ENCODE assay signal across 10 cellular contexts in the genomic region with DNA sequence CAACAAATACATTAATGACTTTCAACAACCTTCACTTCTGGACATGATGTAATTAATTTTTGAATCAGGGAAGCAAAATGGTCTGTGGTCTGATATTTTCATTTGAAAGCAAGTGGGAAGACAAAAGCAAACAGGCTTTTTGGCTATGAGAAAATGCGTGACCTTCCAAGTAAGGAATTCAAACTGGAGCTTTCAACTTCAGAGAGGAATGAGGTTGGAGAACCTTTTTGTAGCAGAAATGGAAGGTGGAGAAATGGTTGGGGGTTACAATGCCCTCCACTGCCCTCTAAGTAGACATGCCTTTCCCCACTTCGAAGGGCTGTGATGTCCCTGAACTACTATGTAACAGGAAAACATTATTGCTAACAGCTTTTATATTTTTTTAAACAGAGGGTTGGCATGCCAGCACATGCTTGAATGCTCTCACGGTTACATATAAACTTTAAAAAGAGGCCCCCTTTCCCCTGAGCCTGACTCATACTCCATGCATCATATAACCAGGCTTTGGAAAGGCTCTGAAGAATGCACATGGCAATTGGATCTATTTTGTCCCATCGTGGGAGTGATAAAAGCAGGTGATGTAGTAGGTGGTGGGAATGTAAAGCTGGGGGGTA.
DNase-seq lines count a peak whose midpoint lies in the region; ATAC-seq and TF ChIP-seq lines count a peak whose summit lies in the region.
"Had no signal": no experiment of that assay in that cellular context is flagged by ENCODE, and none has a peak within 500 bp of the region (broad histone marks: within the 10 kb centered on the region; RNA-seq: fewer than 3 reads in every experiment).

No MANE protein-coding gene starts in this region.

- no peak overlapping the region for H3K4me3 ChIP-seq in BJ (ENCODE audit: low read depth, low read length)
- H3K4me3 ChIP-seq: gastroesophageal sphincter had no signal

- TF ChIP-seq CTCF in BJ (IDR thresholded peaks at IDR 0.05; ENCODE audit: insufficient read depth, low read depth, low read length) (no peak), osteocyte (IDR thresholded peaks at IDR 0.05) (no peak)

- no peaks in the 10 kb centered on the region for H3K27me3 Mint-ChIP-seq in osteocyte (ENCODE audit: unreplicated experiment)

- POLR2A ChIA-PET in BJ (lab: Charles Lee) = interaction anchor here (0.6 to 1.8 kb wide), 10 partner anchors 9 to 501 kb away, joined by 3 to 15 read pairs (median 4); a partner anchor contains a TSS

- ATAC-seq in esophagus mucosa = peak; percentile 28
- ATAC-seq in GM21528 (IDR thresholded peaks at IDR 0.05; ENCODE audit: low FRiP score, unreplicated experiment) = no peak
- ATAC-seq: gastroesophageal sphincter had no signal

- H3K9me3 Mint-ChIP-seq in osteocyte (ENCODE audit: unreplicated experiment) = no peaks in the 10 kb centered on the region

- no peaks in the 10 kb centered on the region for H3K36me3 ChIP-seq in BJ (ENCODE audit: control insufficient read depth, insufficient read depth, low read length)
- H3K36me3 ChIP-seq: gastroesophageal sphincter had no signal

- no peaks in the 10 kb centered on the region for H3K27me3 ChIP-seq in BJ (ENCODE audit: control insufficient read depth, insufficient read depth, low read length)
- H3K27me3 ChIP-seq: gastroesophageal sphincter had no signal

- peak; percentile 84 for DNase-seq in BJ (ENCODE audit: low read depth)
- peak; percentile 78 for DNase-seq in NCI-H226
- DNase-seq in osteocyte (ENCODE audit: extremely low spot score, unreplicated experiment) = no peak
- DNase-seq in C1 segment of cervical spinal cord (lab: John Stamatoyannopoulos, UW) = no peak
- DNase-seq in NCI-H128 (lab: John Stamatoyannopoulos, UW; ENCODE audit: unreplicated experiment) = no peak
- DNase-seq in NCI-H2107 treated with DMSO at 0.1 percent for 48 hours (lab: John Stamatoyannopoulos, UW; ENCODE audit: unreplicated experiment) = no peak
- DNase-seq: activated effector memory CD4-positive, alpha-beta T cell treated with anti-CD3 and anti-CD28 coated beads, Interleukin-2, amount 50 U/mL, for 16 hours had no signal

- peak overlapping the region; percentile 92 for H3K27ac Mint-ChIP-seq in osteocyte (ENCODE audit: unreplicated experiment)

- no peaks in the 10 kb centered on the region for H3K36me3 Mint-ChIP-seq in osteocyte (ENCODE audit: unreplicated experiment)

- peaks cover 32% of the 10 kb centered on the region for H3K4me1 Mint-ChIP-seq in osteocyte (ENCODE audit: unreplicated experiment)

- H3K4me3 Mint-ChIP-seq in osteocyte (ENCODE audit: unreplicated experiment) = no peak overlapping the region

- CTCF ChIA-PET in BJ (lab: Yijun Ruan, JAX) = interaction anchor here (0.7 to 1.4 kb wide), 4 partner anchors 17 to 872 kb away, joined by 3 read pairs; no protein-coding TSS in a partner anchor

Comparison
In these comparisons a context has a peak if more than half of its experiments do, and no peak if none do; other contexts are left out.
1. DNase-seq: peak in BJ (single experiment) and NCI-H226 (single experiment); none in osteocyte (single experiment), C1 segment of cervical spinal cord (0 of 14), NCI-H128 (single experiment) and NCI-H2107 treated with DMSO at 0.1 percent for 48 hours (single experiment).